In the genomic region with DNA sequence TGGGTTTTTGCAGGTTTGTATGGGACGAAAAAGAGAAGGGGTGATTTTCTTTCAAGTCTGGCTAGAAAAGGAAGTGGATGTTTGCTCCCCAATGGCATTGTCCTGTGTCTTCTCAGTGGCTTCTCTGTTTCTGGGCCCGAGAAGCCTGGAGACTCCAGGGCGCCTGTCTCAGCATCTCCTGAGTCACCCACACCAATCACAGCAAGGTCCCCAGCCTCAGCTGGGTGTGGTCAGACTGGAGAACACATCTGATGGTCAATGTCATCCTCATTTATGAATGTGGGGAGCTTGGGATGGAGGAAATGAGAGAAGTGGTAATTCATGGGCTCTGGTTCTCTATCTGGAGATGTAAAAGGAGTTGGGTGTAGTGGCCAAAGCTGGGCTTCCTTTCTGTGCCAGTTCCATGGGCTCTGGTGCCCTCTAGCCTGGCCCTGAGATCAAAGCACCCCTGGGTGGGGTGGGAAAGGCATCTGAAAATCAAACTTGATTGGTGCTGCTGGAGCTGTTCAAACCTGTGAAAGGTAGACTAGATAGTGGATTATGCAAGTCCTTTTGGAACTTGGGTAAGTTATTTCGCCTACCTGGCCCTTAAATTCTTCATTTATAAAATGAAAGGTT, we compare ENCODE assay signal across 8 cellular contexts. TPM values are rescaled to one million over a fixed set of nuclear protein-coding genes. Genes with fewer than 3 reads are reported as not detected.
DNase-seq lines count a peak whose midpoint lies in the region; ATAC-seq, FAIRE-seq and TF ChIP-seq lines count a peak whose summit lies in the region.

No MANE protein-coding gene starts in this region.

- H4K20me1 ChIP-seq in DND-41 (ENCODE audit: insufficient read depth, low read length) (no peaks in the 10 kb centered on the region; the same call in 1 of the 2 replicates), GM12878 (ENCODE audit: control insufficient read depth, insufficient read depth) (no peaks in the 10 kb centered on the region)

- SMC1A ChIA-PET in GM12878 (lab: Charles Lee; ENCODE audit: uncharacterized antibody, unreplicated experiment): interaction anchor here (1.1 to 5.7 kb wide), 7 partner anchors 12 to 338 kb away, joined by 3 to 35 read pairs (median 4); no protein-coding TSS in a partner anchor

- POLR2A ChIA-PET in GM12878 (lab: Charles Lee): no interaction called here

- H3K27me3 ChIP-seq in DND-41 (ENCODE audit: insufficient read depth, low read length, poor library complexity): no peaks in the 10 kb centered on the region
- H3K27me3 ChIP-seq in GM12878 (replicated peaks in 1 of 2; ENCODE audit: control insufficient read depth in 2 of 2, insufficient read depth in 2 of 2, low read length in 1 of 2): no peaks in the 10 kb centered on the region; a peak in 1 of 4 replicates
- peaks cover 0 to 9% (median 0%) of the 10 kb centered on the region in 3 experiments for H3K27me3 ChIP-seq in neuronal stem cell (ENCODE audit: control insufficient read depth in 3 of 3, insufficient read depth in 3 of 3, low read depth in 1 of 3, low read length in 3 of 3)

- no peak overlapping the region for H2AK5ac ChIP-seq in neuronal stem cell (ENCODE audit: low read depth, low read length)

- no peaks in the 10 kb centered on the region for H3K9me3 ChIP-seq in DND-41 (ENCODE audit: insufficient read depth, low read length, severe bottlenecking)
- no peaks in the 10 kb centered on the region for H3K9me3 ChIP-seq in GM12878 (replicated peaks; ENCODE audit: control insufficient read depth, insufficient read depth, low read length)
- no peaks in the 10 kb centered on the region for H3K9me3 ChIP-seq in mucosa of descending colon
- no peaks in the 10 kb centered on the region for H3K9me3 ChIP-seq in neuronal stem cell (replicated peaks in 1 of 2; ENCODE audit: control insufficient read depth in 2 of 2, insufficient read depth in 1 of 2, low read depth in 1 of 2, low read length in 2 of 2)

- H3K79me1 ChIP-seq in neuronal stem cell (ENCODE audit: low read depth, low read length): no peaks in the 10 kb centered on the region

- H3K4ac ChIP-seq in neuronal stem cell (ENCODE audit: low read length): no peak overlapping the region

- DNase-seq in DND-41 (no peak), LNCaP clone FGC (ENCODE audit: low read depth) (no peak), GM12878 (ENCODE audit: low read depth, low spot score) (no peak), mucosa of descending colon (peak in 1 of 3 donors; percentile 24), NCI-H2107 (lab: John Stamatoyannopoulos, UW) (no peak), neuronal stem cell (ENCODE audit: low spot score) (no peak)
- DNase-seq in central memory CD4-positive, alpha-beta T cell: no peak

- H3K4me1 ChIP-seq in DND-41 (ENCODE audit: insufficient read depth, low read length): no peaks in the 10 kb centered on the region
- no peaks in the 10 kb centered on the region for H3K4me1 ChIP-seq in GM12878 (ENCODE audit: control insufficient read depth, insufficient read depth, low read length)
- H3K4me1 ChIP-seq in mucosa of descending colon (ENCODE audit: low read depth): no peaks in the 10 kb centered on the region
- H3K4me1 ChIP-seq in neuronal stem cell (ENCODE audit: control insufficient read depth in 2 of 2, insufficient read depth in 1 of 2, low read depth in 1 of 2, low read length in 2 of 2): peaks cover 0 to 6% of the 10 kb centered on the region in 2 donors

- H3K4me3 ChIP-seq in DND-41 (ENCODE audit: low read depth in 1 of 2, low read length in 2 of 2) (no peak overlapping the region), LNCaP clone FGC (ENCODE audit: low read depth, low read length) (no peak overlapping the region), GM12878 (no peak overlapping the region), mucosa of descending colon (no peak overlapping the region), neuronal stem cell (ENCODE audit: low read length in 2 of 2) (no peak overlapping the region)

- CTCF ChIA-PET in GM12878 (lab: Yijun Ruan, JAX): interaction anchor here (0.7 to 2.1 kb wide), 16 partner anchors 9 to 355 kb away, joined by 3 to 19 read pairs (median 4); no protein-coding TSS in a partner anchor

- no TSS peak for BruUV-seq in GM12878 (replicated peaks; lab: Mats Ljungman, UMichigan)

- in situ Hi-C loops in GM12878 (cut with MboI): loop anchor here (5.0 kb wide), 1 partner anchor 297 kb away; no protein-coding TSS in a partner anchor

- no peak overlapping the region for H4K91ac ChIP-seq in neuronal stem cell (ENCODE audit: low read depth, low read length, poor library complexity)

- H3K36me3 ChIP-seq in DND-41 (ENCODE audit: insufficient read depth, low read length) (no peaks in the 10 kb centered on the region), GM12878 (ENCODE audit: control insufficient read depth in 2 of 2, insufficient read depth in 2 of 2, low read length in 1 of 2) (no peaks in the 10 kb centered on the region), mucosa of descending colon (ENCODE audit: low read depth) (no peaks in the 10 kb centered on the region), neuronal stem cell (replicated peaks in 1 of 2; ENCODE audit: control insufficient read depth in 2 of 2, insufficient read depth in 2 of 2, low read length in 2 of 2) (no peaks in the 10 kb centered on the region)

- ATAC-seq in DND-41 (ENCODE audit: insufficient read depth, low read depth): no peak
- peak; percentile 92 for ATAC-seq in GM12878
- ATAC-seq in mucosa of descending colon: peak; percentile 53
- no peak for ATAC-seq in GM18858 (IDR thresholded peaks at IDR 0.05; ENCODE audit: unreplicated experiment)

- H3K14ac ChIP-seq in neuronal stem cell (ENCODE audit: low read length): no peak overlapping the region

- H4K8ac ChIP-seq in neuronal stem cell (ENCODE audit: low read depth, low read length): no peak overlapping the region

- H3K23ac ChIP-seq in neuronal stem cell (ENCODE audit: low read depth, low read length, poor library complexity): no peak overlapping the region

- no peaks in the 10 kb centered on the region for H3K79me2 ChIP-seq in DND-41 (ENCODE audit: insufficient read depth, low read length)
- no peaks in the 10 kb centered on the region for H3K79me2 ChIP-seq in GM12878 (ENCODE audit: control insufficient read depth, insufficient read depth, low read length)

- H2BK5ac ChIP-seq in neuronal stem cell (ENCODE audit: low read length): no peak overlapping the region

- TF ChIP-seq RAD21 in GM12878 (IDR thresholded peaks at IDR 0.05; ENCODE audit: insufficient read depth, low read depth, low read length): peak; percentile 68

- no peak overlapping the region for H2AFZ ChIP-seq in DND-41 (ENCODE audit: low read depth, low read length)
- no peak overlapping the region for H2AFZ ChIP-seq in GM12878 (ENCODE audit: control insufficient read depth, low read depth, low read length)
- no peak overlapping the region for H2AFZ ChIP-seq in neuronal stem cell (ENCODE audit: low read length)

- H3K4me2 ChIP-seq in DND-41 (ENCODE audit: insufficient read depth, low read length): no peak overlapping the region
- no peak overlapping the region for H3K4me2 ChIP-seq in GM12878 (ENCODE audit: control insufficient read depth, insufficient read depth)
- H3K4me2 ChIP-seq in neuronal stem cell (ENCODE audit: insufficient read depth, low read length, poor library complexity, severe bottlenecking): no peak overlapping the region

- no peak overlapping the region for H3K9ac ChIP-seq in DND-41 (ENCODE audit: low read depth, low read length)
- no peak overlapping the region for H3K9ac ChIP-seq in GM12878 (ENCODE audit: control insufficient read depth, insufficient read depth, low read length)
- H3K9ac ChIP-seq in neuronal stem cell (ENCODE audit: low read depth, low read length, poor library complexity): no peak overlapping the region

- H3K18ac ChIP-seq in neuronal stem cell (ENCODE audit: low read length): no peak overlapping the region

- TF ChIP-seq POLR2A in GM12878 (IDR thresholded peaks at IDR 0.05; ENCODE audit: low read depth, low read length): no peak

- TF ChIP-seq EP300 in GM12878 (IDR thresholded peaks at IDR 0.05; ENCODE audit: borderline replicate concordance in 1 of 2, control insufficient read depth in 1 of 2, low read depth in 2 of 2, low read length in 2 of 2): no peak

- H2BK15ac ChIP-seq in neuronal stem cell (ENCODE audit: low read length): no peak overlapping the region

- no peak for FAIRE-seq in GM12878 (lab: Jason Lieb, UNC)

- intact Hi-C loops in GM12878 (cut with micrococcal nuclease; ENCODE audit: unreplicated experiment) (loop anchor here (1.0 to 2.0 kb wide), 2 partner anchors 75 to 299 kb away; no protein-coding TSS in a partner anchor), mucosa of descending colon (cut with DNase I, micrococcal nuclease) (no loop called here)

- TF ChIP-seq CTCF in DND-41 (IDR thresholded peaks at IDR 0.05; ENCODE audit: borderline replicate concordance, extremely low read depth, low read length, poor library complexity, severe bottlenecking) (peak; percentile 40), LNCaP clone FGC (IDR thresholded peaks at IDR 0.05; ENCODE audit: control insufficient read depth, extremely low read depth, insufficient read depth) (peak; percentile 21; the same call in 1 of the 2 replicates), GM12878 (IDR thresholded peaks at IDR 0.05 in 2 of 3, conservative IDR thresholded peaks at IDR 0.05 in 1 of 3; ENCODE audit: control insufficient read depth in 2 of 3, extremely low read depth in 1 of 3, insufficient read depth in 1 of 3, low read depth in 3 of 3, low read length in 3 of 3) (peak; percentile 45 to 62 (median 57); a peak in 5 of 6 replicates), mucosa of descending colon (IDR thresholded peaks at IDR 0.05) (no peak)

- WGBS in GM12878 (ENCODE audit: insufficient coverage, insufficient replicate concordance, low lambda C conversion rate, missing lambda C conversion rate): 9% methylated on average over 4 of the region's 4 CpGs
- WGBS in neuronal stem cell (ENCODE audit: extremely low coverage in 2 of 2, insufficient read length in 2 of 2, insufficient replicate concordance in 1 of 2), 2 donors: no CpG with 5 or more reads among the region's 4 CpGs

- H2BK12ac ChIP-seq in neuronal stem cell (ENCODE audit: low read length): no peak overlapping the region

- RAD21 ChIA-PET in GM12878 (lab: Charles Lee; ENCODE audit: unreplicated experiment): interaction anchor here (0.7 to 2.3 kb wide), 9 partner anchors 75 to 543 kb away, joined by 3 to 17 read pairs (median 3); no protein-coding TSS in a partner anchor

- H2BK120ac ChIP-seq in neuronal stem cell (ENCODE audit: low read depth, low read length): no peak overlapping the region

- H3K27ac ChIP-seq in DND-41 (ENCODE audit: low read length): no peak overlapping the region
- no peak overlapping the region for H3K27ac ChIP-seq in GM12878 (ENCODE audit: control insufficient read depth, insufficient read depth)
- no peak overlapping the region for H3K27ac ChIP-seq in neuronal stem cell (replicated peaks; ENCODE audit: low read length)

RNA-seq across cellular contexts. Expression of a gene that starts 13.4 kb away (rescaled TPM):
- total RNA-seq in GM12878 (2013; cell fraction: nucleolus; rRNA removed): 0.25 and 0.32 TPM in 2 replicates
- 0.85 and 1.4 TPM in 2 replicates for total RNA-seq in GM12878 (2014; rRNA removed)
- 0.41 and 0.45 TPM in 2 replicates for total RNA-seq in GM12878 (2014; rRNA removed; fragmentation: Illumina TruSeq; extraction: Trizol)
- 0.29 and 0.41 TPM in 2 replicates for total RNA-seq in GM12878 (2021)
- 0.22 TPM for polyA plus RNA-seq in GM12878 (2011; ENCODE audit: low read depth)
- 0.14 and 0.35 TPM in 2 replicates for polyA plus RNA-seq in GM12878 (2011; rRNA removed)
- 0.12 and 0.25 TPM in 2 replicates for polyA plus RNA-seq in GM12878 (2011; cell fraction: cytosol; rRNA removed)
- polyA plus RNA-seq in GM12878 (2011; cell fraction: nucleus; rRNA removed): 0.89 and 0.99 TPM in 2 replicates
- 0.26 and 0.97 TPM in 2 replicates for polyA plus RNA-seq in GM12878 (2012)
- 0.27 and 1.3 TPM in 2 replicates for polyA plus RNA-seq in GM12878 (2014; fragmentation: Illumina TruSeq; extraction: Trizol)
- under 1 TPM in 1 of 2 experiments, not detected in 1; 0.04 TPM for polyA plus RNA-seq in GM12878 (2014; fragmentation: Nextera tagmentation; extraction: Ambion mirVana)
- 0.77 and 0.91 TPM in 2 replicates for polyA plus RNA-seq in GM12878 (2014; rRNA removed)
- polyA plus RNA-seq in GM12878 (2016; fragmentation: Nextera tagmentation; extraction: Ambion mirVana): under 1 TPM; 0.10 to 0.39 TPM
- polyA minus RNA-seq in GM12878 (2011; rRNA and poly(A)+ RNA removed): 2.4 TPM in 1 of 2 replicates, not detected in the other
- not detected in 2 replicates for polyA minus RNA-seq in GM12878 (2011; cell fraction: cytosol; rRNA and poly(A)+ RNA removed)
- 0.38 TPM in 1 of 2 replicates, not detected in the other for polyA minus RNA-seq in GM12878 (2011; cell fraction: nucleus; rRNA and poly(A)+ RNA removed)
- 10 to 100 TPM; 27.0 to 75.0 (median 34.9) TPM for total RNA-seq in mucosa of descending colon
- 0.33 TPM for polyA plus RNA-seq in neuronal stem cell (2013, experiment 1 of 2)
- 0.64 TPM for polyA plus RNA-seq in neuronal stem cell (2013, experiment 2 of 2)

RNA-seq across cellular contexts. Expression of a gene that starts 32.7 kb away (rescaled TPM):
- 162 and 182 TPM in 2 replicates for total RNA-seq in GM12878 (2013; cell fraction: nucleolus; rRNA removed)
- total RNA-seq in GM12878 (2014; rRNA removed) (1,153 and 1,203 TPM in 2 replicates), GM12878 (2014; rRNA removed; fragmentation: Illumina TruSeq; extraction: Trizol) (3,751 and 3,758 TPM in 2 replicates), GM12878 (2021) (1,747 and 1,749 TPM in 2 replicates), mucosa of descending colon (100 to 1,000 TPM; 721 to 896 (median 791) TPM)
- polyA plus RNA-seq in GM12878 (2011; ENCODE audit: low read depth): 2,030 TPM
- polyA plus RNA-seq in GM12878 (2011; rRNA removed) (1,565 and 1,921 TPM in 2 replicates), GM12878 (2014; fragmentation: Illumina TruSeq; extraction: Trizol) (3,148 and 4,027 TPM in 2 replicates), GM12878 (2014; fragmentation: Nextera tagmentation; extraction: Ambion mirVana) (1,000 to 10,000 TPM; 8,593 to 9,760 TPM), GM12878 (2014; rRNA removed) (1,319 and 1,648 TPM in 2 replicates), GM12878 (2016; fragmentation: Nextera tagmentation; extraction: Ambion mirVana) (100 to 1,000 TPM; 817 to 826 TPM)
- 809 and 915 TPM in 2 replicates for polyA plus RNA-seq in GM12878 (2011; cell fraction: cytosol; rRNA removed)
- polyA plus RNA-seq in GM12878 (2011; cell fraction: nucleus; rRNA removed): 342 and 414 TPM in 2 replicates
- polyA plus RNA-seq in GM12878 (2012): 2,808 and 3,410 TPM in 2 replicates
- polyA minus RNA-seq in GM12878 (2011; rRNA and poly(A)+ RNA removed): 150 and 230 TPM in 2 replicates
- 186 and 240 TPM in 2 replicates for polyA minus RNA-seq in GM12878 (2011; cell fraction: cytosol; rRNA and poly(A)+ RNA removed)
- polyA minus RNA-seq in GM12878 (2011; cell fraction: nucleus; rRNA and poly(A)+ RNA removed): 110 and 148 TPM in 2 replicates
- 3,903 TPM for polyA plus RNA-seq in neuronal stem cell (2013, experiment 1 of 2)
- 3,989 TPM for polyA plus RNA-seq in neuronal stem cell (2013, experiment 2 of 2)

Comparison
In these comparisons a context has a peak if more than half of its experiments do, and no peak if none do; other contexts are left out.
1. ATAC-seq: peak in GM12878 (single experiment) and mucosa of descending colon (single experiment); none in DND-41 (single experiment) and GM18858 (single experiment).
2. RNA of a gene that starts 13.4 kb away (total RNA-seq): 27.0 to 75.0 TPM in mucosa of descending colon; 0.25 to 1.4 TPM in GM12878; every median in the first group is over 10 times any median in the second.